Comparison of ENCODE assay signal across 22 cellular contexts in the genomic region with DNA sequence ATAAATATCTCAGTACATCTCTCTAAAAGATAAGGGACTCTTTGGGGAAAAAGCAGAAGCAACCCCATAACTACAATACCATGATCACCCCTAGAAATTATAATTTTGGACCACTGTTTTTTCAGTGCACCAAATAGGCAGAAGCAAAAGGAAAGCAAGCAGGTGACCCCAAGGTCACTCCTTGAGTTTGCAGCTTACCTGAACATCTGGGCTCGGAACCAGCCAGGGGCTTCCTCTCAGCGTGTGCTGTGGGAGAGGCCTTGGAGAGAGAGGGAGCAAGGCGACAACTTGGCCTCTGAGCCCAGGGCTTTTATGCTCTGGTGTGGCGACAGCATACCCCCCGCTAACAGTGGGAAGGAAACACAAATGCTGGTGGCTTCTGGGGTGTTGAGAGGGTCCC.
"Had no signal": no experiment of that assay in that cellular context is flagged by ENCODE, and none has a peak within 500 bp of the region (broad histone marks: within the 10 kb centered on the region; RNA-seq: fewer than 3 reads in every experiment).

No MANE protein-coding gene starts in this region.

- H3K9me3 ChIP-seq: colonic mucosa, esophagus muscularis mucosa, gastroesophageal sphincter, heart left ventricle, left lung, lower lobe of right lung had no signal

- H3K4me2 ChIP-seq: hepatocyte had no signal

- H3K27ac ChIP-seq: colonic mucosa, dorsolateral prefrontal cortex, esophagus muscularis mucosa, foreskin keratinocyte, gastroesophageal sphincter, heart left ventricle, hepatocyte, left lung, lower lobe of right lung had no signal

- H3K36me3 ChIP-seq: colonic mucosa had no signal

- DNase-seq: colonic mucosa; dermis blood vessel endothelial cell; dorsolateral prefrontal cortex; effector CD4-positive, alpha-beta T cell; effector memory CD4-positive, alpha-beta T cell; foreskin keratinocyte; heart left ventricle; hypothalamus; immature natural killer cell; islet precursor cell; kidney; kidney glomerular epithelial cell; left lung; left ventricle myocardium superior; lower lobe of right lung; mesendoderm; midbrain had no signal

- H3K4me3 ChIP-seq: colonic mucosa, dorsolateral prefrontal cortex, esophagus muscularis mucosa, gastroesophageal sphincter, heart left ventricle, hepatocyte, left lung, lower lobe of right lung had no signal

- FAIRE-seq: endothelial cell of umbilical vein, frontal cortex, kidney had no signal

- H3K79me2 ChIP-seq: hepatocyte had no signal

- H3K9me3 Mint-ChIP-seq: immature natural killer cell had no signal

- H2AFZ ChIP-seq: hepatocyte had no signal

- ATAC-seq: foreskin keratinocyte, gastroesophageal sphincter, heart left ventricle, left lung, left ventricle myocardium superior, lower lobe of right lung had no signal

- H3K4me1 ChIP-seq: colonic mucosa, foreskin keratinocyte, gastroesophageal sphincter, left lung, lower lobe of right lung had no signal

- H3K27me3 ChIP-seq: colonic mucosa, dorsolateral prefrontal cortex, esophagus muscularis mucosa, foreskin keratinocyte, gastroesophageal sphincter, heart left ventricle, hepatocyte, left lung had no signal

- H3K27ac Mint-ChIP-seq: immature natural killer cell had no signal

- H3K4me3 Mint-ChIP-seq: immature natural killer cell had no signal
